In genomic region chr5:54518146-54519082, GRCh38 we compare ENCODE assay signal across 8 cellular contexts. TPM values are rescaled to one million over a fixed set of nuclear protein-coding genes. Genes with fewer than 3 reads are reported as not detected.
A peak's percentile ranks its signal among the peaks of the same experiment; 100 is the strongest.
DNase-seq lines count a peak whose midpoint lies in the region; ATAC-seq and TF ChIP-seq lines count a peak whose summit lies in the region.

No MANE protein-coding gene starts in this region.

- H3K4me3 Mint-ChIP-seq in natural killer cell = peak overlapping the region; percentile 97

- no peak for TF ChIP-seq POLR2A in esophagus muscularis mucosa (IDR thresholded peaks at IDR 0.05; ENCODE audit: low read depth)

- H3K27me3 ChIP-seq in esophagus muscularis mucosa = no peaks in the 10 kb centered on the region
- H3K27me3 ChIP-seq in subcutaneous abdominal adipose tissue (ENCODE audit: control insufficient read depth in 5 of 5, insufficient read depth in 4 of 5, low read length in 5 of 5) = no peaks in the 10 kb centered on the region

- peaks cover 0 to 3% of the 10 kb centered on the region in 2 donors for H3K27me3 Mint-ChIP-seq in natural killer cell (ENCODE audit: low read depth in 2 of 2)

- no peaks in the 10 kb centered on the region for H3K9me3 Mint-ChIP-seq in natural killer cell

- TF ChIP-seq CTCF in GM12864 (IDR thresholded peaks at IDR 0.05; ENCODE audit: low read depth, low read length, missing control alignments) (no peak), esophagus muscularis mucosa (IDR thresholded peaks at IDR 0.05) (no peak), natural killer cell (IDR thresholded peaks at IDR 0.05) (no peak)

- peak; percentile 26 for ATAC-seq in HG02571 (IDR thresholded peaks at IDR 0.05; ENCODE audit: unreplicated experiment)
- ATAC-seq in natural killer cell = peak; percentile 55 to 66 (median 59)
- no peak for ATAC-seq in HG03469 (IDR thresholded peaks at IDR 0.05; ENCODE audit: unreplicated experiment)

- H3K9me3 ChIP-seq in esophagus muscularis mucosa (no peaks in the 10 kb centered on the region), subcutaneous abdominal adipose tissue (ENCODE audit: control insufficient read depth in 5 of 5, low read length in 5 of 5) (no peaks in the 10 kb centered on the region)

- peak overlapping the region; percentile 61 for H3K4me3 ChIP-seq in GM12864 (ENCODE audit: low read depth, low read length)
- H3K4me3 ChIP-seq in esophagus muscularis mucosa = peak overlapping the region; percentile 74 to 99 (median 96)
- H3K4me3 ChIP-seq in subcutaneous abdominal adipose tissue (ENCODE audit: low read depth in 1 of 5, low read length in 5 of 5) = peak overlapping the region; percentile 80 to 94 (median 91)

- DNase-seq in GM12864 (ENCODE audit: low read depth) (no peak), NCI-H748 (lab: John Stamatoyannopoulos, UW; ENCODE audit: unreplicated experiment) (peak; percentile 71), activated T-cell treated with anti-CD3 and anti-CD28 coated beads for 48 hours (ENCODE audit: low read depth) (peak; percentile 55), esophagus muscularis mucosa (ENCODE audit: extremely low spot score) (no peak), natural killer cell (peak; percentile 59)

- peak overlapping the region in 1 of 2 donors; percentile 90 for H3K27ac Mint-ChIP-seq in natural killer cell

- H3K27ac ChIP-seq in esophagus muscularis mucosa (replicated peaks in 1 of 4) = peak overlapping the region; percentile 92 to 96 (median 95)
- peak overlapping the region; percentile 85 for H3K27ac ChIP-seq in subcutaneous abdominal adipose tissue (ENCODE audit: low read depth, low read length)

- no peak for TF ChIP-seq EP300 in esophagus muscularis mucosa (IDR thresholded peaks at IDR 0.05)

- peaks cover 37 to 62% (median 59%) of the 10 kb centered on the region in 4 donors for H3K4me1 ChIP-seq in esophagus muscularis mucosa
- peaks cover 3 to 65% (median 57%) of the 10 kb centered on the region in 5 donors for H3K4me1 ChIP-seq in subcutaneous abdominal adipose tissue (ENCODE audit: control insufficient read depth in 5 of 5, insufficient read depth in 5 of 5, low read length in 5 of 5)

- intact Hi-C loops in esophagus muscularis mucosa (cut with DNase I) = loop anchor here (10.0 kb wide), 1 partner anchor 636 kb away; no protein-coding TSS in a partner anchor
- intact Hi-C loops in natural killer cell (cut with micrococcal nuclease) = loop anchor here (2.0 to 5.0 kb wide), 2 partner anchors 226 to 789 kb away; partner anchors contain the start of genes DHX29 and MTREX

- 30% methylated on average over 30 of the region's 99 CpGs for WGBS in esophagus muscularis mucosa

- H3K9ac ChIP-seq in subcutaneous abdominal adipose tissue (ENCODE audit: low read length in 5 of 5) = peak overlapping the region; percentile 77 to 93 (median 86)

- H3K36me3 Mint-ChIP-seq in natural killer cell = no peaks in the 10 kb centered on the region

- H3K36me3 ChIP-seq in esophagus muscularis mucosa = no peaks in the 10 kb centered on the region
- peaks cover 0 to 4% (median 0%) of the 10 kb centered on the region in 5 donors for H3K36me3 ChIP-seq in subcutaneous abdominal adipose tissue (ENCODE audit: control insufficient read depth in 5 of 5, insufficient read depth in 5 of 5, low read length in 5 of 5)

- peaks cover 8 to 34% of the 10 kb centered on the region in 2 donors for H3K4me1 Mint-ChIP-seq in natural killer cell

RNA-seq across cellular contexts. Expression of gene SNX18, which starts 0.9 kb away (rescaled TPM):
- 10 to 100 TPM; 34.1 to 93.3 (median 57.4) TPM for total RNA-seq in esophagus muscularis mucosa
- 10 to 100 TPM; 31.1 to 45.6 (median 40.8) TPM for total RNA-seq in natural killer cell

Comparison
In these comparisons a context has a peak if more than half of its experiments do, and no peak if none do; other contexts are left out.
1. DNase-seq: peak in NCI-H748 (single experiment), activated T-cell treated with anti-CD3 and anti-CD28 coated beads for 48 hours (single experiment) and natural killer cell (single experiment); none in GM12864 (single experiment) and esophagus muscularis mucosa (single experiment).
2. Peak in every context shown above with its lines, with median percentiles within 50 percentile points of each other: H3K4me3 ChIP-seq.